ENCODE assay signal across 10 cellular contexts in genomic region chr21:42063206-42063577, GRCh38. TPM values are rescaled to one million over a fixed set of nuclear protein-coding genes. Genes with fewer than 3 reads are reported as not detected.
DNase-seq lines count a peak whose midpoint lies in the region; ATAC-seq, FAIRE-seq and TF ChIP-seq lines count a peak whose summit lies in the region.
"Had no signal": no experiment of that assay in that cellular context is flagged by ENCODE, and none has a peak within 500 bp of the region (broad histone marks: within the 10 kb centered on the region; RNA-seq: fewer than 3 reads in every experiment).

No MANE protein-coding gene starts in this region.

- DNase-seq in GM12864 (ENCODE audit: low read depth) (no peak), KBM-7 (peak; percentile 49), GM19239 (ENCODE audit: insufficient read length, low spot score) (no peak)
- DNase-seq in activated CD4-positive, alpha-beta T cell treated with anti-CD3 and anti-CD28 coated beads for 4 hours, result peak; percentile 7 to 20
- DNase-seq in naive thymus-derived CD8-positive, alpha-beta T cell, result peak in 5 of 10 donors; percentile 10 to 48 (median 34)
- DNase-seq: NCI-H526 treated with DMSO at 0.1 percent for 48 hours had no signal

- no peaks in the 10 kb centered on the region for H3K9me3 Mint-ChIP-seq in naive thymus-derived CD8-positive, alpha-beta T cell

- no peak for FAIRE-seq in GM19239 (lab: Jason Lieb, UNC)
- FAIRE-seq: astrocyte had no signal

- peaks cover 35 to 75% (median 57%) of the 10 kb centered on the region in 4 donors for H3K4me1 Mint-ChIP-seq in naive thymus-derived CD8-positive, alpha-beta T cell

- peaks cover 0 to 4% (median 0%) of the 10 kb centered on the region in 3 donors for H3K36me3 Mint-ChIP-seq in naive thymus-derived CD8-positive, alpha-beta T cell

- H3K4me3 Mint-ChIP-seq in naive thymus-derived CD8-positive, alpha-beta T cell, result peak overlapping the region; percentile 88 to 97 (median 94)

- POLR2A ChIA-PET in naive thymus-derived CD8-positive, alpha-beta T cell (lab: Charles Lee), result interaction anchor here (0.6 to 7.1 kb wide), 31 partner anchors 8 to 693 kb away, joined by 3 to 209 read pairs (median 4); partner anchors contain the start of genes PRDM15, UMODL1 and ZBTB21

- no peak for TF ChIP-seq CTCF in GM12864 (IDR thresholded peaks at IDR 0.05; ENCODE audit: low read depth, low read length, missing control alignments)

- peak in 1 of 2 donors; percentile 2 for ATAC-seq in naive thymus-derived CD8-positive, alpha-beta T cell
- ATAC-seq in HG03520 (IDR thresholded peaks at IDR 0.05; ENCODE audit: unreplicated experiment) (no peak), HG03521 (IDR thresholded peaks at IDR 0.05; ENCODE audit: unreplicated experiment) (no peak), HG02973 (IDR thresholded peaks at IDR 0.05; ENCODE audit: unreplicated experiment) (no peak)

- peak overlapping the region; percentile 49 for H3K4me3 ChIP-seq in GM12864 (ENCODE audit: low read depth, low read length)

- in situ Hi-C loops in KBM-7 (cut with MboI; ENCODE audit: low pct_unique_long_range_greater_than_20kb, low sequenced_read_pairs), result no loop called here

- H3K27me3 Mint-ChIP-seq in naive thymus-derived CD8-positive, alpha-beta T cell, result no peaks in the 10 kb centered on the region

- H3K27ac Mint-ChIP-seq in naive thymus-derived CD8-positive, alpha-beta T cell, result peak overlapping the region; percentile 97 to 100 (median 100)

RNA-seq across cellular contexts. Expression of gene UMODL1, which starts 7.9 kb away (rescaled TPM):
- 1 to 10 TPM; 2.7 to 3.1 TPM for total RNA-seq in naive thymus-derived CD8-positive, alpha-beta T cell
- under 1 TPM; 0.03 to 0.07 (median 0.06) TPM for polyA plus RNA-seq in naive thymus-derived CD8-positive, alpha-beta T cell
- total RNA-seq: astrocyte had no signal

RNA-seq across cellular contexts. Expression of gene ZBTB21, which starts 53.0 kb away (rescaled TPM):
- 10 to 100 TPM; 29.4 to 33.3 TPM for total RNA-seq in naive thymus-derived CD8-positive, alpha-beta T cell
- polyA plus RNA-seq in naive thymus-derived CD8-positive, alpha-beta T cell, result 1 to 10 TPM; 4.2 to 6.3 (median 4.7) TPM

Comparison
In these comparisons a context has a peak if more than half of its experiments do, and no peak if none do; other contexts are left out.
1. DNase-seq: peak in KBM-7 (single experiment) and activated CD4-positive, alpha-beta T cell treated with anti-CD3 and anti-CD28 coated beads for 4 hours (2 of 2); none in GM12864 (single experiment) and GM19239 (single experiment).